Comparison of ENCODE assay signal across 28 cellular contexts in genomic region chr17:50262001-50262794, GRCh38. TPM values are rescaled to one million over a fixed set of nuclear protein-coding genes. Genes with fewer than 3 reads are reported as not detected.
DNase-seq lines count a peak whose midpoint lies in the region; ATAC-seq, FAIRE-seq and TF ChIP-seq lines count a peak whose summit lies in the region.
"Had no signal": no experiment of that assay in that cellular context is flagged by ENCODE, and none has a peak within 500 bp of the region (broad histone marks: within the 10 kb centered on the region; RNA-seq: fewer than 3 reads in every experiment).

No MANE protein-coding gene starts in this region.

- no peak overlapping the region for H3K27ac ChIP-seq in hepatocyte
- H3K27ac ChIP-seq: dorsolateral prefrontal cortex, epithelial cell of prostate, foreskin keratinocyte, prostate gland had no signal

- FAIRE-seq in D721Med (lab: Jason Lieb, UNC): no peak

- H3K4me3 ChIP-seq in hepatocyte: no peak overlapping the region
- H3K4me3 ChIP-seq: dorsolateral prefrontal cortex, prostate gland, tibial nerve had no signal

- no peak overlapping the region for H3K4me2 ChIP-seq in hepatocyte

- H3K27me3 ChIP-seq in hepatocyte: peaks cover 2% of the 10 kb centered on the region

- no peaks in the 10 kb centered on the region for H3K36me3 ChIP-seq in hepatocyte (replicated peaks; ENCODE audit: insufficient read depth, low read depth)
- H3K36me3 ChIP-seq: prostate gland, tibial nerve had no signal

- 88% methylated on average over 12 of the region's 14 CpGs for WGBS in hepatocyte (ENCODE audit: low lambda C conversion rate, missing lambda C conversion rate)

- intact Hi-C loops in posterior vena cava (cut with DNase I): no loop called here

- peaks cover 69% of the 10 kb centered on the region for H3K4me1 ChIP-seq in hepatocyte (ENCODE audit: insufficient read depth)
- H3K4me1 ChIP-seq: foreskin keratinocyte had no signal

- TF ChIP-seq POLR2A in GM18505 (IDR thresholded peaks at IDR 0.05; ENCODE audit: borderline replicate concordance, extremely low read depth, insufficient read depth, insufficient read length): no peak

- H3K9me2 ChIP-seq in hepatocyte (replicated peaks; ENCODE audit: insufficient read depth): no peaks in the 10 kb centered on the region

- no peaks in the 10 kb centered on the region for H4K20me1 ChIP-seq in hepatocyte (ENCODE audit: insufficient read depth, poor library complexity, severe bottlenecking)

- ATAC-seq in GM18505 (IDR thresholded peaks at IDR 0.05; ENCODE audit: unreplicated experiment): no peak
- ATAC-seq: foreskin keratinocyte, natural killer cell, T-cell had no signal

- DNase-seq in ELF-1 (ENCODE audit: low read depth, low spot score): peak; percentile 44
- DNase-seq in HuH-7 (ENCODE audit: low spot score): peak; percentile 10
- peak; percentile 3 for DNase-seq in hepatocyte (ENCODE audit: low spot score)
- peak; percentile 52 for DNase-seq in posterior vena cava (ENCODE audit: low spot score)
- no peak for DNase-seq in H4 (ENCODE audit: low spot score)
- no peak for DNase-seq in D721Med (ENCODE audit: insufficient read length, low spot score)
- no peak for DNase-seq in NCI-H510A treated with DMSO at 0.1 percent for 48 hours (lab: John Stamatoyannopoulos, UW)
- DNase-seq: AML-193; amygdala; caudate nucleus; DND-41; foreskin keratinocyte; HFFc6; kidney glomerular epithelial cell; natural killer cell; NCI-H1105; NCI-H2107; NCI-H510A; OCI-M1; SIG-M5; stimulated activated naive CD4-positive, alpha-beta T cell treated with Interleukin-2 at 50 U/mL for 16 hours; T-cell had no signal

- TF ChIP-seq CTCF in hepatocyte (IDR thresholded peaks at IDR 0.05; ENCODE audit: poor library complexity) (no peak), D721Med (IDR thresholded peaks at IDR 0.05; ENCODE audit: insufficient read depth, missing control alignments) (no peak)

- no peaks in the 10 kb centered on the region for H3K79me2 ChIP-seq in hepatocyte

- no peak overlapping the region for H2AFZ ChIP-seq in hepatocyte

- H3K9me3 ChIP-seq in hepatocyte (ENCODE audit: low read depth): no peaks in the 10 kb centered on the region
- H3K9me3 ChIP-seq: prostate gland, tibial nerve had no signal

RNA-seq across cellular contexts. Expression of gene TMEM92, which starts 12.1 kb away (rescaled TPM):
- total RNA-seq in hepatocyte (6.9 and 11.3 TPM in 2 replicates), posterior vena cava (under 1 TPM; 0.33 to 0.60 TPM)
- polyA plus RNA-seq in hepatocyte: 21.7 and 24.0 TPM in 2 replicates
- total RNA-seq in H4 (2014; rRNA removed; shearing (Covaris generic)): 5.6 and 7.4 TPM in 2 replicates
- total RNA-seq: natural killer cell, skeletal muscle tissue, T-cell had no signal

Comparison
In these comparisons a context has a peak if more than half of its experiments do, and no peak if none do; other contexts are left out.
1. DNase-seq: peak in ELF-1 (single experiment), HuH-7 (single experiment), hepatocyte (single experiment) and posterior vena cava (single experiment); none in H4 (single experiment), D721Med (single experiment) and NCI-H510A treated with DMSO at 0.1 percent for 48 hours (single experiment).